Comparison of ENCODE assay signal across 1 cellular context in the genomic region with DNA sequence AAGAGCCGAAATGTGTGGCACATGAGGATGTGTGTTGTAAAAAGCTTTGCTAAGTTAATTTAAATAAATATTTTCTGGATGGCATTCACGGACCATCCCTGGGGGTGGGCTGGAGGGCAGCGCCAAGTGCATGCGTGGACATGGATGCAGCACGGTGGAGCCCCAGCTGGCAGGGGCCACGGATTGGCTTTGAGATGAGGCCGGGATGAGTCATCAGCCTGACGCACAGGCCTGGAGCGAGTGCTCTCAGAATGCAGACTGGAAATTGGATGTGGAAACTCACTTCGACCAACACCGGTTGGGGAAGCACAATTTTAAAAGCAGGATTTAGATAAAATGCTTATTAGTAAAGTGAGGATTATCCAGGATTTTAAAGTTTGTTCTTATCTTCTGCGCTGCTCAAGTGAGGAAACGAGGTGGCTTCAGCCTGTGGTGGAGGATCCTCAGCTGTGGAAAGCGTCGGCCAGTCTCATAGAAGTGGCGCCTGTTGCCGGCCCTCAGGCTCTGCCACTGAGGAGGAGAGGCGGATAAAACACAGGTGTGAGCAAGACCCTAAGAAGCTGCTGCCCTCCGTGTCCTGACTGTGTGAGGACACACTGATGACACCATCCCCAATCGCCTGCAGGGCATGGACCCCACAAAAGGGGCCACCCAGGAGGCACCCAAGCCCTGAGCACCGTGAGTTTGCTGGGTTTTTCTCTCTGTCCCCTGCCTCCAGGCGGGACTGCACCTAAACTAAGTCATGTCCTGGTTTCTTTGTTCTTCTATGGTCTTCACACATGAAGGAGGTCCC.
TF ChIP-seq lines count a peak whose summit lies in the region.

No MANE protein-coding gene starts in this region.

TF ChIP-seq in HepG2, 621 proteins besides CTCF, POLR2A, EP300 and RAD21:
- TF ChIP-seq NONO (IDR thresholded peaks at IDR 0.05) (no peak), NONO (CRISPR knock-in tag; conservative IDR thresholded peaks at IDR 0.05) (no peak), FOSL2 (CRISPR knock-in tag; IDR thresholded peaks at IDR 0.05) (peak; percentile 21; the same call in 1 of the 2 replicates)
- TF ChIP-seq, protein P1, sequence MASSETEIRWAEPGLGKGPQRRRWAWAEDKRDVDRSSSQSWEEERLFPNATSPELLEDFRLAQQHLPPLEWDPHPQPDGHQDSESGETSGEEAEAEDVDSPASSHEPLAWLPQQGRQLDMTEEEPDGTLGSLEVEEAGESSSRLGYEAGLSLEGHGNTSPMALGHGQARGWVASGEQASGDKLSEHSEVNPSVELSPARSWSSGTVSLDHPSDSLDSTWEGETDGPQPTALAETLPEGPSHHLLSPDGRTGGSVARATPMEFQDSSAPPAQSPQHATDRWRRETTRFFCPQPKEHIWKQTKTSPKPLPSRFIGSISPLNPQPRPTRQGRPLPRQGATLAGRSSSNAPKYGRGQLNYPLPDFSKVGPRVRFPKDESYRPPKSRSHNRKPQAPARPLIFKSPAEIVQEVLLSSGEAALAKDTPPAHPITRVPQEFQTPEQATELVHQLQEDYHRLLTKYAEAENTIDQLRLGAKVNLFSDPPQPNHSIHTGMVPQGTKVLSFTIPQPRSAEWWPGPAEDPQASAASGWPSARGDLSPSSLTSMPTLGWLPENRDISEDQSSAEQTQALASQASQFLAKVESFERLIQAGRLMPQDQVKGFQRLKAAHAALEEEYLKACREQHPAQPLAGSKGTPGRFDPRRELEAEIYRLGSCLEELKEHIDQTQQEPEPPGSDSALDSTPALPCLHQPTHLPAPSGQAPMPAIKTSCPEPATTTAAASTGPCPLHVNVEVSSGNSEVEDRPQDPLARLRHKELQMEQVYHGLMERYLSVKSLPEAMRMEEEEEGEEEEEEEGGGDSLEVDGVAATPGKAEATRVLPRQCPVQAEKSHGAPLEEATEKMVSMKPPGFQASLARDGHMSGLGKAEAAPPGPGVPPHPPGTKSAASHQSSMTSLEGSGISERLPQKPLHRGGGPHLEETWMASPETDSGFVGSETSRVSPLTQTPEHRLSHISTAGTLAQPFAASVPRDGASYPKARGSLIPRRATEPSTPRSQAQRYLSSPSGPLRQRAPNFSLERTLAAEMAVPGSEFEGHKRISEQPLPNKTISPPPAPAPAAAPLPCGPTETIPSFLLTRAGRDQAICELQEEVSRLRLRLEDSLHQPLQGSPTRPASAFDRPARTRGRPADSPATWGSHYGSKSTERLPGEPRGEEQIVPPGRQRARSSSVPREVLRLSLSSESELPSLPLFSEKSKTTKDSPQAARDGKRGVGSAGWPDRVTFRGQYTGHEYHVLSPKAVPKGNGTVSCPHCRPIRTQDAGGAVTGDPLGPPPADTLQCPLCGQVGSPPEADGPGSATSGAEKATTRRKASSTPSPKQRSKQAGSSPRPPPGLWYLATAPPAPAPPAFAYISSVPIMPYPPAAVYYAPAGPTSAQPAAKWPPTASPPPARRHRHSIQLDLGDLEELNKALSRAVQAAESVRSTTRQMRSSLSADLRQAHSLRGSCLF (CRISPR knock-in tag; IDR thresholded peaks at IDR 0.05; ENCODE audit: borderline replicate concordance): no peak
